1 cellular context compared by ENCODE assay signal in the genomic region with DNA sequence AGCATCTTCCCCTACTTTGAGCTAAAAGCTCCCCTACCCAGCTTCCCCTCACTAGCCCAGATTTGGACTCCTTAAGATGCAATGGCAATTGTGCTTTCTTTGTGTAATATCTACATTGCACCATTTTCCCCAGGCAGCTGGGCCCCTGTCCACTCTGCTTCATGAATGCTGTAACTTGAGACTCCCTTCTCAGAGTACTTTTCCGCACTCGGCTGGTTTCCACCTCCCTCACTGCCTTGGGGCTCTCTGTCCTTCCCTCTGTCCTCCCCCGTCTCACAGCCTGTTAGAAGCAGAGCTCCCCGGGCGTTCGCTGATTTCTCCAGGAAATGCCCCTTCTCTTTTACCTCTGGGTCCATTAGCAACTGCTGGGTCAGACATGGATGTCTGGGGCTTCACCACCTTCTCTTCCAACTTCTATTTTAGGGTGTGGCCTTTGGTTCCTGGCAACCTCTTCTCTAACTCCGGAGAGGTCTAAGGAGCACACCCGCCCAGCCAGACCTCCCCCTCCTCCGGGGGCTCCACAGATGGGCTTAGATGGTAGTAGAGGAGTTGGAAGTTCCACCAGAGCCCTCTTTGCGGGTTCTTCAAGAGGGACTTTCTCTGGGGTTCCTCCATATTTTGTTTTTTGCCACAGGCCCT.
TF ChIP-seq lines count a peak whose summit lies in the region.

No MANE protein-coding gene starts in this region.

TF ChIP-seq in WTC11, 78 proteins besides CTCF, POLR2A, EP300 and RAD21 (continued from another document):
- TF ChIP-seq OVOL2 (CRISPR knock-in tag; IDR thresholded peaks at IDR 0.05; ENCODE audit: borderline replicate concordance), result no peak
- TF ChIP-seq, protein P1, sequence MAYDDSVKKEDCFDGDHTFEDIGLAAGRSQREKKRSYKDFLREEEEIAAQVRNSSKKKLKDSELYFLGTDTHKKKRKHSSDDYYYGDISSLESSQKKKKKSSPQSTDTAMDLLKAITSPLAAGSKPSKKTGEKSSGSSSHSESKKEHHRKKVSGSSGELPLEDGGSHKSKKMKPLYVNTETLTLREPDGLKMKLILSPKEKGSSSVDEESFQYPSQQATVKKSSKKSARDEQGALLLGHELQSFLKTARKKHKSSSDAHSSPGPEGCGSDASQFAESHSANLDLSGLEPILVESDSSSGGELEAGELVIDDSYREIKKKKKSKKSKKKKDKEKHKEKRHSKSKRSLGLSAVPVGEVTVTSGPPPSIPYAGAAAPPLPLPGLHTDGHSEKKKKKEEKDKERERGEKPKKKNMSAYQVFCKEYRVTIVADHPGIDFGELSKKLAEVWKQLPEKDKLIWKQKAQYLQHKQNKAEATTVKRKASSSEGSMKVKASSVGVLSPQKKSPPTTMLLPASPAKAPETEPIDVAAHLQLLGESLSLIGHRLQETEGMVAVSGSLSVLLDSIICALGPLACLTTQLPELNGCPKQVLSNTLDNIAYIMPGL (CRISPR knock-in tag; IDR thresholded peaks at IDR 0.05), result no peak
